In genomic region chr19:30086220-30086619, GRCh38 we compare ENCODE assay signal across 26 cellular contexts.
"Had no signal": no experiment of that assay in that cellular context is flagged by ENCODE, and none has a peak within 500 bp of the region (broad histone marks: within the 10 kb centered on the region; RNA-seq: fewer than 3 reads in every experiment).

No MANE protein-coding gene starts in this region.

- H3K4me3 ChIP-seq: coronary artery, esophagus muscularis mucosa, gastroesophageal sphincter, heart right ventricle, neural progenitor cell, psoas muscle, sigmoid colon, thoracic aorta, tibial nerve, upper lobe of left lung, uterus had no signal

- H3K36me3 Mint-ChIP-seq: naive thymus-derived CD4-positive, alpha-beta T cell; neural progenitor cell; stimulated activated memory B cell treated with anti-CD40 and anti-IgM and Interleukin-4, amounts not matched to agents 10 μg/mL and 1 μg/mL and 100 μg/mL, for 72 hours had no signal

- H3K27ac ChIP-seq: coronary artery, esophagus muscularis mucosa, foreskin keratinocyte, gastroesophageal sphincter, heart right ventricle, neural progenitor cell, psoas muscle, sigmoid colon, thoracic aorta, tibial nerve, upper lobe of left lung, uterus had no signal

- H3K9me3 Mint-ChIP-seq: stimulated activated memory B cell treated with anti-CD40 and anti-IgM and Interleukin-4, amounts not matched to agents 10 μg/mL and 1 μg/mL and 100 μg/mL, for 72 hours had no signal

- H3K27ac Mint-ChIP-seq: naive thymus-derived CD4-positive, alpha-beta T cell; stimulated activated memory B cell treated with anti-CD40 and anti-IgM and Interleukin-4, amounts not matched to agents 10 μg/mL and 1 μg/mL and 100 μg/mL, for 72 hours had no signal

- FAIRE-seq: endothelial cell of umbilical vein, islet of Langerhans had no signal

- H3K27me3 ChIP-seq: foreskin keratinocyte, neural progenitor cell, sigmoid colon, tibial nerve, upper lobe of left lung, uterus had no signal

- DNase-seq: dermis blood vessel endothelial cell; effector memory CD4-positive, alpha-beta T cell; foreskin keratinocyte; glutamatergic neuron; heart right ventricle; hippocampal formation; kidney glomerular epithelial cell; mesenchymal stem cell; midbrain; naive thymus-derived CD4-positive, alpha-beta T cell; sigmoid colon; stimulated activated CD4-positive, alpha-beta T cell treated with anti-CD3 and anti-CD28 coated beads, Interleukin-4, amount 100 ng/mL, for 4 hours; stimulated activated naive CD8-positive, alpha-beta T cell treated with anti-CD3 and anti-CD28 coated beads, Interleukin-15, Interleukin-2, amounts not matched to agents 100 U/mL and 50 U/mL, for 24 hours; upper lobe of left lung; uterus had no signal

- H3K36me3 ChIP-seq: esophagus muscularis mucosa, gastroesophageal sphincter, heart right ventricle, neural progenitor cell, sigmoid colon, thoracic aorta, tibial nerve, upper lobe of left lung, uterus had no signal

- H3K9ac ChIP-seq: neural progenitor cell had no signal

- H3K4me3 Mint-ChIP-seq: naive thymus-derived CD4-positive, alpha-beta T cell; nephron; neural progenitor cell; stimulated activated memory B cell treated with anti-CD40 and anti-IgM and Interleukin-4, amounts not matched to agents 10 μg/mL and 1 μg/mL and 100 μg/mL, for 72 hours had no signal

- H3K4me1 ChIP-seq: esophagus muscularis mucosa, foreskin keratinocyte, gastroesophageal sphincter, neural progenitor cell, psoas muscle, sigmoid colon, tibial nerve, upper lobe of left lung, uterus had no signal

- H3K9me3 ChIP-seq: esophagus muscularis mucosa, psoas muscle, sigmoid colon, thoracic aorta, upper lobe of left lung, uterus had no signal

- H3K4me1 Mint-ChIP-seq: stimulated activated memory B cell treated with anti-CD40 and anti-IgM and Interleukin-4, amounts not matched to agents 10 μg/mL and 1 μg/mL and 100 μg/mL, for 72 hours had no signal
